In the genomic region with DNA sequence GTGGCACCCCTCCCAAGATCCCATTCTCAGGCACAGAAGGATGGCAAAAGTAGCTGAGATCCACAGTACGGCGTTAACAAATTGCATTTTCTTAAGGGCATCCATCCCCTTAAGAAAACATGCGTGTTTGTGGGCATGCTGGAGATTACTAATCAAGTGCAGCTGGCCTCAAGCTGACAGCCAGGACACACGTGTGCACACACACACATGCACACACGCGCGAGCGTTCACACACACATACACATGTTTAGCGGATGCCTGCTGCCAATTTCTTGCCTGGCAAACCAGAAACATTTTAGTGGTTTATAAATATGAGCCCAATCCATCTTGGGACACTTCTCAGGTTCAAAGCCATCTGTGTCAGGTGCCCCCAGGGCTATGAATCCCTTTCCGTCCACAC, we compare ENCODE assay signal across 18 cellular contexts. TPM values are rescaled to one million over a fixed set of nuclear protein-coding genes. Genes with fewer than 3 reads are reported as not detected.
DNase-seq lines count a peak whose midpoint lies in the region; ATAC-seq and TF ChIP-seq lines count a peak whose summit lies in the region.
"Had no signal": no experiment of that assay in that cellular context is flagged by ENCODE, and none has a peak within 500 bp of the region (broad histone marks: within the 10 kb centered on the region; RNA-seq: fewer than 3 reads in every experiment).

No MANE protein-coding gene starts in this region.

- H3K27me3 Mint-ChIP-seq in endodermal cell (ENCODE audit: insufficient read depth): peaks cover 6% of the 10 kb centered on the region
- peaks cover 15% of the 10 kb centered on the region for H3K27me3 Mint-ChIP-seq in T-helper 17 cell

- no peak overlapping the region for H3K14ac ChIP-seq in mesenchymal stem cell (ENCODE audit: low read length in 2 of 2)

- TF ChIP-seq CTCF in AG10803 (conservative IDR thresholded peaks at IDR 0.05; ENCODE audit: low read length): no peak
- TF ChIP-seq CTCF in endodermal cell (conservative IDR thresholded peaks at IDR 0.05): no peak

- no peak overlapping the region for H3K18ac ChIP-seq in mesenchymal stem cell (ENCODE audit: low read depth in 1 of 2, low read length in 2 of 2)

- no peak overlapping the region for H2BK15ac ChIP-seq in mesenchymal stem cell (ENCODE audit: low read depth, poor library complexity, severe bottlenecking)

- no peak overlapping the region for H2BK12ac ChIP-seq in mesenchymal stem cell (ENCODE audit: low read length in 2 of 2)

- no peak overlapping the region for H3K4me3 ChIP-seq in AG10803 (ENCODE audit: low read length)
- H3K4me3 ChIP-seq in endodermal cell (ENCODE audit: low read length): no peak overlapping the region
- no peak overlapping the region for H3K4me3 ChIP-seq in mesenchymal stem cell (ENCODE audit: insufficient read depth in 1 of 2, low read depth in 1 of 2, low read length in 2 of 2)
- H3K4me3 ChIP-seq: K562 had no signal

- H4K8ac ChIP-seq in mesenchymal stem cell (ENCODE audit: low read length): no peak overlapping the region

- no peak overlapping the region for H2AK5ac ChIP-seq in mesenchymal stem cell (ENCODE audit: low read length, severe bottlenecking)

- ATAC-seq in T-helper 17 cell (no peak), HG02610 (IDR thresholded peaks at IDR 0.05; ENCODE audit: unreplicated experiment) (no peak), HG03354 (IDR thresholded peaks at IDR 0.05; ENCODE audit: poor library complexity, severe bottlenecking, unreplicated experiment) (no peak)
- ATAC-seq: K562 had no signal

- H3K9me3 Mint-ChIP-seq in endodermal cell: peaks cover 7% of the 10 kb centered on the region

- H3K27me3 ChIP-seq in endodermal cell (ENCODE audit: control insufficient read depth, insufficient read depth, low read length, poor library complexity, severe bottlenecking) (no peaks in the 10 kb centered on the region), mesenchymal stem cell (ENCODE audit: control insufficient read depth in 1 of 2, insufficient read depth in 1 of 2, low read length in 2 of 2) (no peaks in the 10 kb centered on the region)

- H3K4me1 ChIP-seq in endodermal cell (ENCODE audit: control insufficient read depth, insufficient read depth, low read length) (no peaks in the 10 kb centered on the region), mesenchymal stem cell (ENCODE audit: control insufficient read depth, insufficient read depth, low read depth, low read length) (no peaks in the 10 kb centered on the region)
- H3K4me1 ChIP-seq: BE2C had no signal

- H3K4me1 Mint-ChIP-seq in endodermal cell: no peaks in the 10 kb centered on the region
- no peaks in the 10 kb centered on the region for H3K4me1 Mint-ChIP-seq in T-helper 17 cell
- H3K4me1 Mint-ChIP-seq: CD4-positive, alpha-beta memory T cell; H9 had no signal

- no peak overlapping the region for H3K23ac ChIP-seq in mesenchymal stem cell (ENCODE audit: low read length in 2 of 2)

- H3K27ac ChIP-seq in endodermal cell (ENCODE audit: low read depth, low read length): no peak overlapping the region
- H3K27ac ChIP-seq in mesenchymal stem cell (ENCODE audit: low read length, poor library complexity, severe bottlenecking): no peak overlapping the region
- H3K27ac ChIP-seq: C4-2B had no signal

- H2AFZ ChIP-seq in mesenchymal stem cell (ENCODE audit: low read depth, low read length): no peak overlapping the region

- peaks cover 1% of the 10 kb centered on the region for H3K9me3 ChIP-seq in endodermal cell (ENCODE audit: control insufficient read depth, low read length)
- H3K9me3 ChIP-seq in mesenchymal stem cell (ENCODE audit: control insufficient read depth, low read length): peaks cover 19% of the 10 kb centered on the region
- H3K9me3 ChIP-seq in T-helper 17 cell (ENCODE audit: control insufficient read depth, low read length, poor library complexity, severe bottlenecking): no peaks in the 10 kb centered on the region
- H3K9me3 ChIP-seq: BE2C had no signal

- WGBS in endodermal cell (ENCODE audit: insufficient coverage in 1 of 2, insufficient read length in 1 of 2), 2 experiments: 93 to 100% methylated on average over 5 to 10 of the region's 10 CpGs
- 96% methylated on average over 10 of the region's 10 CpGs for WGBS in mesenchymal stem cell

- H2BK5ac ChIP-seq in mesenchymal stem cell (ENCODE audit: low read depth, low read length, poor library complexity, severe bottlenecking): peak overlapping the region; percentile 32

- no peak overlapping the region for H3K9ac ChIP-seq in endodermal cell (ENCODE audit: extremely low read depth, low read length, poor library complexity, severe bottlenecking)
- H3K9ac ChIP-seq in mesenchymal stem cell (ENCODE audit: low read length): no peak overlapping the region

- H3K4me2 ChIP-seq in mesenchymal stem cell (ENCODE audit: low read length, poor library complexity, severe bottlenecking): no peak overlapping the region

- DNase-seq in AG10803 (ENCODE audit: low read depth): peak; percentile 44
- peak; percentile 28 for DNase-seq in endodermal cell
- DNase-seq in mesenchymal stem cell: no peak
- DNase-seq in ureter (ENCODE audit: low spot score): peak; percentile 26
- no peak for DNase-seq in T-helper 17 cell
- DNase-seq: ACHN; BE2C; CD4-positive, alpha-beta memory T cell; DMS153; DMS79 treated with DMSO at 0.1 percent for 48 hours; GDM1; GOT3; H9 had no signal

- no peak overlapping the region for H3K4ac ChIP-seq in mesenchymal stem cell (ENCODE audit: low read depth in 1 of 2, low read length in 2 of 2)

- H2BK120ac ChIP-seq in mesenchymal stem cell (ENCODE audit: low read depth, low read length): no peak overlapping the region

- no peak overlapping the region for H3K4me3 Mint-ChIP-seq in endodermal cell
- H3K4me3 Mint-ChIP-seq in T-helper 17 cell: no peak overlapping the region
- H3K4me3 Mint-ChIP-seq: CD4-positive, alpha-beta memory T cell; H9 had no signal

- H3K36me3 Mint-ChIP-seq in endodermal cell (ENCODE audit: low read depth): no peaks in the 10 kb centered on the region
- H3K36me3 Mint-ChIP-seq in T-helper 17 cell (ENCODE audit: low read depth): no peaks in the 10 kb centered on the region
- H3K36me3 Mint-ChIP-seq: CD4-positive, alpha-beta memory T cell had no signal

- no peaks in the 10 kb centered on the region for H3K79me1 ChIP-seq in mesenchymal stem cell (replicated peaks; ENCODE audit: low read length, poor library complexity, severe bottlenecking)

- H3K27ac Mint-ChIP-seq in endodermal cell: no peak overlapping the region
- no peak overlapping the region for H3K27ac Mint-ChIP-seq in T-helper 17 cell
- H3K27ac Mint-ChIP-seq: CD4-positive, alpha-beta memory T cell; H9 had no signal

- no peak overlapping the region for H4K91ac ChIP-seq in mesenchymal stem cell (ENCODE audit: low read length)

- H3K36me3 ChIP-seq in endodermal cell (ENCODE audit: control insufficient read depth, insufficient read depth, low read length) (no peaks in the 10 kb centered on the region), mesenchymal stem cell (ENCODE audit: control insufficient read depth in 1 of 2, insufficient read depth in 2 of 2, low read depth in 1 of 2, low read length in 2 of 2) (no peaks in the 10 kb centered on the region)
- H3K36me3 ChIP-seq: BE2C had no signal

RNA-seq across cellular contexts. Expression of gene SMIM23, which starts 23.6 kb away (rescaled TPM):
- total RNA-seq in endodermal cell (not detected), ureter (not detected), T-helper 17 cell (not detected)
- not detected for polyA plus RNA-seq in endodermal cell (2013, experiment 1 of 2)
- polyA plus RNA-seq in endodermal cell (2013, experiment 2 of 2): not detected
- not detected for polyA plus RNA-seq in mesenchymal stem cell (2013, experiment 1 of 2)
- polyA plus RNA-seq in mesenchymal stem cell (2013, experiment 2 of 2): not detected
- total RNA-seq: A172; CD4-positive, alpha-beta memory T cell; H9; K562 had no signal
- polyA plus RNA-seq: CD4-positive, alpha-beta memory T cell; K562 had no signal

Comparison
In these comparisons a context has a peak if more than half of its experiments do, and no peak if none do; other contexts are left out.
1. DNase-seq: peak in AG10803 (single experiment), endodermal cell (single experiment) and ureter (single experiment); none in mesenchymal stem cell (single experiment) and T-helper 17 cell (0 of 3).